ENCODE assay signal across 13 cellular contexts in the genomic region with DNA sequence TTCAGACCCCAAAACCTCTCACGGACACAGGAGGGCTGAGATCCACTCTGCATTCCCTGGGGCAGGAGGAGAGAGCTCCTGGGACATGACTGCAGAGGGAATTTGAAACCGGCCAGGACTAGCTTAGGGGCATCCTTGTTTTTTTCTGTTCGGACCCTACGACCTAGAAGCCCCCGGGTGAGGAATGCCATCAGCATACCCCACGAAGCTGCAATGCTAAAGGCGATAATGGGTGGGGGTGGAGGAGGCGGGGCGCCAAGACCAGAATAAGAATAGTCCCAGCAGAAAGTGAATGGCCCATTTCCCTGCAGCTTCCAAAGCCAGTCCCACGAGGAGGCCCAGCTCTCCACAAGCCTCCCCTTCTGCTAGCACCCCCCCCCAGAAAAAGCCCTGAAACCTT. TPM values are rescaled to one million over a fixed set of nuclear protein-coding genes. Genes with fewer than 3 reads are reported as not detected.
DNase-seq lines count a peak whose midpoint lies in the region; ATAC-seq and TF ChIP-seq lines count a peak whose summit lies in the region.
"Had no signal": no experiment of that assay in that cellular context is flagged by ENCODE, and none has a peak within 500 bp of the region (broad histone marks: within the 10 kb centered on the region; RNA-seq: fewer than 3 reads in every experiment).

No MANE protein-coding gene starts in this region.

- peaks cover 52 to 89% (median 66%) of the 10 kb centered on the region in 4 donors for H3K4me1 ChIP-seq in esophagus muscularis mucosa
- peaks cover 33% of the 10 kb centered on the region for H3K4me1 ChIP-seq in neural progenitor cell
- H3K4me1 ChIP-seq in uterus, result peaks cover 3 to 9% of the 10 kb centered on the region in 2 donors

- H4K20me1 ChIP-seq in neural progenitor cell (ENCODE audit: low read depth), result peaks cover 26% of the 10 kb centered on the region

- H3K9me3 ChIP-seq in esophagus muscularis mucosa, result no peaks in the 10 kb centered on the region
- no peaks in the 10 kb centered on the region for H3K9me3 ChIP-seq in neural progenitor cell (ENCODE audit: low read depth)
- H3K9me3 ChIP-seq in uterus, result no peaks in the 10 kb centered on the region
- H3K9me3 ChIP-seq: MG63, SJCRH30 had no signal

- no peak for TF ChIP-seq CTCF in esophagus muscularis mucosa (IDR thresholded peaks at IDR 0.05)
- no peak for TF ChIP-seq CTCF in neural progenitor cell (IDR thresholded peaks at IDR 0.05)
- TF ChIP-seq CTCF in uterus (IDR thresholded peaks at IDR 0.05), result no peak
- TF ChIP-seq CTCF in activated CD8-positive, alpha-beta T cell treated with anti-CD3 and anti-CD28 coated beads for 36 hours (IDR thresholded peaks at IDR 0.05), result no peak

- intact Hi-C loops in esophagus muscularis mucosa (cut with DNase I) (loop anchor here (5.0 kb wide), 1 partner anchor 257 kb away; no protein-coding TSS in a partner anchor), uterus (cut with DNase I; ENCODE audit: low total_unique reads) (loop anchor here (10.0 kb wide), 1 partner anchor 181 kb away; no protein-coding TSS in a partner anchor)
- intact Hi-C loops in activated CD8-positive, alpha-beta T cell treated with anti-CD3 and anti-CD28 coated beads for 36 hours (cut with micrococcal nuclease), result no loop called here

- H3K4me3 Mint-ChIP-seq in activated T-cell treated with anti-CD3 and anti-CD28 coated beads, Interleukin-2, amount 50 U/mL, for 4 hours, result peak overlapping the region; percentile 56
- H3K4me3 Mint-ChIP-seq in activated T-cell treated with anti-CD3 and anti-CD28 coated beads, Interleukin-2, amount 50 U/mL, for 24 hours, result no peak overlapping the region
- no peak overlapping the region for H3K4me3 Mint-ChIP-seq in neural progenitor cell
- no peak overlapping the region for H3K4me3 Mint-ChIP-seq in activated CD8-positive, alpha-beta T cell treated with anti-CD3 and anti-CD28 coated beads for 36 hours

- WGBS in esophagus muscularis mucosa, result 60% methylated on average over 9 of the region's 10 CpGs

- no peak overlapping the region for H3K9ac ChIP-seq in neural progenitor cell

- H2AFZ ChIP-seq in neural progenitor cell (replicated peaks), result no peak overlapping the region

- H3F3A ChIP-seq in neural progenitor cell (ENCODE audit: low read depth), result peaks cover 48% of the 10 kb centered on the region

- no peaks in the 10 kb centered on the region for H3K9me3 Mint-ChIP-seq in activated T-cell treated with anti-CD3 and anti-CD28 coated beads, Interleukin-2, amount 50 U/mL, for 4 hours
- H3K9me3 Mint-ChIP-seq in activated T-cell treated with anti-CD3 and anti-CD28 coated beads, Interleukin-2, amount 50 U/mL, for 24 hours, result no peaks in the 10 kb centered on the region
- no peaks in the 10 kb centered on the region for H3K9me3 Mint-ChIP-seq in neural progenitor cell
- H3K9me3 Mint-ChIP-seq in activated CD8-positive, alpha-beta T cell treated with anti-CD3 and anti-CD28 coated beads for 36 hours, result no peaks in the 10 kb centered on the region
- H3K9me3 Mint-ChIP-seq: stimulated activated naive CD8-positive, alpha-beta T cell treated with anti-CD3 and anti-CD28 coated beads, Interleukin-15, Interleukin-2, amounts not matched to agents 100 ng/mL and 50 ng/mL, for 24 hours had no signal

- DNase-seq in activated T-cell treated with anti-CD3 and anti-CD28 coated beads, Interleukin-2, amount 50 U/mL, for 4 hours, result no peak
- no peak for DNase-seq in activated T-cell treated with anti-CD3 and anti-CD28 coated beads, Interleukin-2, amount 50 U/mL, for 24 hours
- DNase-seq in esophagus muscularis mucosa (ENCODE audit: extremely low spot score) (no peak), neural progenitor cell (ENCODE audit: low spot score) (peak; percentile 54), uterus (no peak), EL (no peak), HPDE6-E6E7 (ENCODE audit: extremely low spot score) (no peak)
- no peak for DNase-seq in activated CD8-positive, alpha-beta T cell treated with anti-CD3 and anti-CD28 coated beads for 36 hours
- DNase-seq: 8988T, MG63, NCI-H2081 had no signal

- POLR2A ChIA-PET in activated CD8-positive, alpha-beta T cell treated with anti-CD3 and anti-CD28 coated beads for 36 hours (lab: Charles Lee), result interaction anchor here (0.5 kb wide), 1 partner anchor 135 kb away, joined by 4 read pairs; no protein-coding TSS in a partner anchor

- no peak for TF ChIP-seq EP300 in esophagus muscularis mucosa (IDR thresholded peaks at IDR 0.05)

- H3K27ac Mint-ChIP-seq in activated T-cell treated with anti-CD3 and anti-CD28 coated beads, Interleukin-2, amount 50 U/mL, for 24 hours, result no peak overlapping the region
- no peak overlapping the region for H3K27ac Mint-ChIP-seq in neural progenitor cell
- no peak overlapping the region for H3K27ac Mint-ChIP-seq in activated CD8-positive, alpha-beta T cell treated with anti-CD3 and anti-CD28 coated beads for 36 hours
- H3K27ac Mint-ChIP-seq: stimulated activated naive CD8-positive, alpha-beta T cell treated with anti-CD3 and anti-CD28 coated beads, Interleukin-15, Interleukin-2, amounts not matched to agents 100 ng/mL and 50 ng/mL, for 24 hours had no signal

- H3K36me3 Mint-ChIP-seq in activated T-cell treated with anti-CD3 and anti-CD28 coated beads, Interleukin-2, amount 50 U/mL, for 4 hours (ENCODE audit: insufficient read depth), result peaks cover 6% of the 10 kb centered on the region
- peaks cover 7% of the 10 kb centered on the region for H3K36me3 Mint-ChIP-seq in activated T-cell treated with anti-CD3 and anti-CD28 coated beads, Interleukin-2, amount 50 U/mL, for 24 hours (ENCODE audit: low read depth)
- H3K36me3 Mint-ChIP-seq in neural progenitor cell, result no peaks in the 10 kb centered on the region
- H3K36me3 Mint-ChIP-seq in activated CD8-positive, alpha-beta T cell treated with anti-CD3 and anti-CD28 coated beads for 36 hours (ENCODE audit: low read depth), result no peaks in the 10 kb centered on the region

- H3K27me3 ChIP-seq in esophagus muscularis mucosa (peaks cover 0 to 6% (median 0%) of the 10 kb centered on the region in 4 donors), neural progenitor cell (peaks cover 54% of the 10 kb centered on the region), uterus (no peaks in the 10 kb centered on the region)
- H3K27me3 ChIP-seq: SJCRH30 had no signal

- no peak for TF ChIP-seq POLR2A in esophagus muscularis mucosa (IDR thresholded peaks at IDR 0.05; ENCODE audit: low read depth)
- TF ChIP-seq POLR2A in uterus (IDR thresholded peaks at IDR 0.05), result no peak

- peaks cover 17% of the 10 kb centered on the region for H3K4me1 Mint-ChIP-seq in activated T-cell treated with anti-CD3 and anti-CD28 coated beads, Interleukin-2, amount 50 U/mL, for 4 hours (ENCODE audit: low read depth)
- peaks cover 33% of the 10 kb centered on the region for H3K4me1 Mint-ChIP-seq in activated T-cell treated with anti-CD3 and anti-CD28 coated beads, Interleukin-2, amount 50 U/mL, for 24 hours (ENCODE audit: low read depth)
- H3K4me1 Mint-ChIP-seq in neural progenitor cell, result peaks cover 16% of the 10 kb centered on the region
- H3K4me1 Mint-ChIP-seq in activated CD8-positive, alpha-beta T cell treated with anti-CD3 and anti-CD28 coated beads for 36 hours (ENCODE audit: low read depth), result peaks cover 18% of the 10 kb centered on the region

- H3K27me3 Mint-ChIP-seq in activated T-cell treated with anti-CD3 and anti-CD28 coated beads, Interleukin-2, amount 50 U/mL, for 4 hours (ENCODE audit: low read depth), result peaks cover 28% of the 10 kb centered on the region
- H3K27me3 Mint-ChIP-seq in activated T-cell treated with anti-CD3 and anti-CD28 coated beads, Interleukin-2, amount 50 U/mL, for 24 hours, result peaks cover 34% of the 10 kb centered on the region
- peaks cover 36% of the 10 kb centered on the region for H3K27me3 Mint-ChIP-seq in neural progenitor cell (ENCODE audit: insufficient read depth, low read depth)
- peaks cover 19% of the 10 kb centered on the region for H3K27me3 Mint-ChIP-seq in activated CD8-positive, alpha-beta T cell treated with anti-CD3 and anti-CD28 coated beads for 36 hours

- CTCF ChIA-PET in activated CD8-positive, alpha-beta T cell treated with anti-CD3 and anti-CD28 coated beads for 36 hours (lab: Charles Lee), result no interaction called here

- H3K36me3 ChIP-seq in esophagus muscularis mucosa (peaks cover 0 to 21% (median 16%) of the 10 kb centered on the region in 4 donors), neural progenitor cell (no peaks in the 10 kb centered on the region), uterus (no peaks in the 10 kb centered on the region)
- H3K36me3 ChIP-seq: MG63, SJCRH30 had no signal

- peak overlapping the region; percentile 97 for H3K4me2 ChIP-seq in neural progenitor cell

- H3K79me2 ChIP-seq in neural progenitor cell (ENCODE audit: low read depth), result peaks cover 7% of the 10 kb centered on the region

- peak overlapping the region; percentile 65 to 89 (median 81) for H3K4me3 ChIP-seq in esophagus muscularis mucosa
- peak overlapping the region; percentile 15 for H3K4me3 ChIP-seq in neural progenitor cell
- H3K4me3 ChIP-seq in uterus, result no peak overlapping the region
- H3K4me3 ChIP-seq: MG63 had no signal

- ATAC-seq in activated T-cell treated with anti-CD3 and anti-CD28 coated beads, Interleukin-2, amount 50 U/mL, for 4 hours, result no peak
- no peak for ATAC-seq in activated CD8-positive, alpha-beta T cell treated with anti-CD3 and anti-CD28 coated beads for 36 hours

- H3K27ac ChIP-seq in esophagus muscularis mucosa (replicated peaks in 1 of 4) (peak overlapping the region; percentile 90 to 95 (median 94)), neural progenitor cell (no peak overlapping the region), uterus (peak overlapping the region; percentile 80 to 82)

RNA-seq across cellular contexts. Expression of gene PDGFA, which starts 4.0 kb away (rescaled TPM):
- total RNA-seq in activated T-cell treated with anti-CD3 and anti-CD28 coated beads, Interleukin-2, amount 50 U/mL, for 4 hours, result 10 to 100 TPM; 10.1 to 31.3 (median 21.8) TPM
- total RNA-seq in esophagus muscularis mucosa (100 to 1,000 TPM in 2 of 4 donors, 10 to 100 TPM in 2; 88.0 to 184 (median 119) TPM), neural progenitor cell (ENCODE audit: low replicate concordance) (9.8 and 13.7 TPM in 2 replicates), uterus (10 to 100 TPM; 20.9 to 35.1 (median 33.6) TPM)
- total RNA-seq in activated CD8-positive, alpha-beta T cell treated with anti-CD3 and anti-CD28 coated beads for 36 hours, result 10 to 100 TPM; 16.7 to 18.8 TPM

Comparison
In these comparisons a context has a peak if more than half of its experiments do, and no peak if none do; other contexts are left out.
1. H3K4me3 ChIP-seq: peak in esophagus muscularis mucosa (4 of 4) and neural progenitor cell (single experiment); none in uterus (0 of 2).